1 cellular context compared by ENCODE assay signal in the genomic region with DNA sequence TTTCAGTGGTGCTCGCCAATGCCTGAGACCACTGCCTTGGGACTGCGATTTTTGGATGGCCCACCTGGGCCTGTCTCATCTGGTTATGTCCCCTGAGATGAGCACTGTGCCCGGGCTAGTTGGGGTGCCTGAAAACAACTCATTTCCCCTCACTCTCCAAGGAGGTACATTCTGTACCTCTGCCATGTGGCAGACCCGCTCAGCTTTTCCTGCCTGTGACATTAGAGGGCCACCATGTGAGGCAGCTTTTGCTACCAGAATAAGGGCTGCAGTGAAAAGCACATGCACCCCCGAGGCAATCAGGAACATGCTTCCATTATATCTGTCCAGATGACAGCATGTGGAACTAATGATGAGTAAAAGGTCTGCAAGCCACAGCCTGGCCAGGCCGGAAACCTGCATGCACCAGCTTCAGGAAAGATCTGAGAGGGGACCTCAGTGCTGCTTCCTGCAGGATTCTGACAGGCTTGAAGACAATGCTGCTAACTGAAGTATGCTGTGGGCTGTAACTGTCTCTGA.
TF ChIP-seq lines count a peak whose summit lies in the region.

No MANE protein-coding gene starts in this region.

TF ChIP-seq in HepG2, 621 proteins besides CTCF, POLR2A, EP300 and RAD21 (continued from another document and continues in another):
- TF ChIP-seq, protein P1, sequence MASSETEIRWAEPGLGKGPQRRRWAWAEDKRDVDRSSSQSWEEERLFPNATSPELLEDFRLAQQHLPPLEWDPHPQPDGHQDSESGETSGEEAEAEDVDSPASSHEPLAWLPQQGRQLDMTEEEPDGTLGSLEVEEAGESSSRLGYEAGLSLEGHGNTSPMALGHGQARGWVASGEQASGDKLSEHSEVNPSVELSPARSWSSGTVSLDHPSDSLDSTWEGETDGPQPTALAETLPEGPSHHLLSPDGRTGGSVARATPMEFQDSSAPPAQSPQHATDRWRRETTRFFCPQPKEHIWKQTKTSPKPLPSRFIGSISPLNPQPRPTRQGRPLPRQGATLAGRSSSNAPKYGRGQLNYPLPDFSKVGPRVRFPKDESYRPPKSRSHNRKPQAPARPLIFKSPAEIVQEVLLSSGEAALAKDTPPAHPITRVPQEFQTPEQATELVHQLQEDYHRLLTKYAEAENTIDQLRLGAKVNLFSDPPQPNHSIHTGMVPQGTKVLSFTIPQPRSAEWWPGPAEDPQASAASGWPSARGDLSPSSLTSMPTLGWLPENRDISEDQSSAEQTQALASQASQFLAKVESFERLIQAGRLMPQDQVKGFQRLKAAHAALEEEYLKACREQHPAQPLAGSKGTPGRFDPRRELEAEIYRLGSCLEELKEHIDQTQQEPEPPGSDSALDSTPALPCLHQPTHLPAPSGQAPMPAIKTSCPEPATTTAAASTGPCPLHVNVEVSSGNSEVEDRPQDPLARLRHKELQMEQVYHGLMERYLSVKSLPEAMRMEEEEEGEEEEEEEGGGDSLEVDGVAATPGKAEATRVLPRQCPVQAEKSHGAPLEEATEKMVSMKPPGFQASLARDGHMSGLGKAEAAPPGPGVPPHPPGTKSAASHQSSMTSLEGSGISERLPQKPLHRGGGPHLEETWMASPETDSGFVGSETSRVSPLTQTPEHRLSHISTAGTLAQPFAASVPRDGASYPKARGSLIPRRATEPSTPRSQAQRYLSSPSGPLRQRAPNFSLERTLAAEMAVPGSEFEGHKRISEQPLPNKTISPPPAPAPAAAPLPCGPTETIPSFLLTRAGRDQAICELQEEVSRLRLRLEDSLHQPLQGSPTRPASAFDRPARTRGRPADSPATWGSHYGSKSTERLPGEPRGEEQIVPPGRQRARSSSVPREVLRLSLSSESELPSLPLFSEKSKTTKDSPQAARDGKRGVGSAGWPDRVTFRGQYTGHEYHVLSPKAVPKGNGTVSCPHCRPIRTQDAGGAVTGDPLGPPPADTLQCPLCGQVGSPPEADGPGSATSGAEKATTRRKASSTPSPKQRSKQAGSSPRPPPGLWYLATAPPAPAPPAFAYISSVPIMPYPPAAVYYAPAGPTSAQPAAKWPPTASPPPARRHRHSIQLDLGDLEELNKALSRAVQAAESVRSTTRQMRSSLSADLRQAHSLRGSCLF (CRISPR knock-in tag; IDR thresholded peaks at IDR 0.05; ENCODE audit: borderline replicate concordance), result no peak
- TF ChIP-seq ZNF331 (CRISPR knock-in tag; IDR thresholded peaks at IDR 0.05), result no peak
- TF ChIP-seq, protein P2, sequence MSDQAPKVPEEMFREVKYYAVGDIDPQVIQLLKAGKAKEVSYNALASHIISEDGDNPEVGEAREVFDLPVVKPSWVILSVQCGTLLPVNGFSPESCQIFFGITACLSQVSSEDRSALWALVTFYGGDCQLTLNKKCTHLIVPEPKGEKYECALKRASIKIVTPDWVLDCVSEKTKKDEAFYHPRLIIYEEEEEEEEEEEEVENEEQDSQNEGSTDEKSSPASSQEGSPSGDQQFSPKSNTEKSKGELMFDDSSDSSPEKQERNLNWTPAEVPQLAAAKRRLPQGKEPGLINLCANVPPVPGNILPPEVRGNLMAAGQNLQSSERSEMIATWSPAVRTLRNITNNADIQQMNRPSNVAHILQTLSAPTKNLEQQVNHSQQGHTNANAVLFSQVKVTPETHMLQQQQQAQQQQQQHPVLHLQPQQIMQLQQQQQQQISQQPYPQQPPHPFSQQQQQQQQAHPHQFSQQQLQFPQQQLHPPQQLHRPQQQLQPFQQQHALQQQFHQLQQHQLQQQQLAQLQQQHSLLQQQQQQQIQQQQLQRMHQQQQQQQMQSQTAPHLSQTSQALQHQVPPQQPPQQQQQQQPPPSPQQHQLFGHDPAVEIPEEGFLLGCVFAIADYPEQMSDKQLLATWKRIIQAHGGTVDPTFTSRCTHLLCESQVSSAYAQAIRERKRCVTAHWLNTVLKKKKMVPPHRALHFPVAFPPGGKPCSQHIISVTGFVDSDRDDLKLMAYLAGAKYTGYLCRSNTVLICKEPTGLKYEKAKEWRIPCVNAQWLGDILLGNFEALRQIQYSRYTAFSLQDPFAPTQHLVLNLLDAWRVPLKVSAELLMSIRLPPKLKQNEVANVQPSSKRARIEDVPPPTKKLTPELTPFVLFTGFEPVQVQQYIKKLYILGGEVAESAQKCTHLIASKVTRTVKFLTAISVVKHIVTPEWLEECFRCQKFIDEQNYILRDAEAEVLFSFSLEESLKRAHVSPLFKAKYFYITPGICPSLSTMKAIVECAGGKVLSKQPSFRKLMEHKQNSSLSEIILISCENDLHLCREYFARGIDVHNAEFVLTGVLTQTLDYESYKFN (CRISPR knock-in tag; conservative IDR thresholded peaks at IDR 0.05), result no peak
- 0 out of 2 replicates have a peak, but pooled peaks have one; percentile 14 for TF ChIP-seq TBX2 (CRISPR knock-in tag; IDR thresholded peaks at IDR 0.05; ENCODE audit: borderline replicate concordance)
- no peak for TF ChIP-seq RBM39 (IDR thresholded peaks at IDR 0.05; ENCODE audit: low read depth, low read length, poor library complexity, severe bottlenecking)
- no peak for TF ChIP-seq TEAD2 (CRISPR knock-in tag; IDR thresholded peaks at IDR 0.05)
- TF ChIP-seq ZNF777 (CRISPR knock-in tag; IDR thresholded peaks at IDR 0.05), result no peak
- TF ChIP-seq GLI4 (CRISPR knock-in tag; IDR thresholded peaks at IDR 0.05; ENCODE audit: borderline replicate concordance), result no peak
- TF ChIP-seq, protein P3, sequence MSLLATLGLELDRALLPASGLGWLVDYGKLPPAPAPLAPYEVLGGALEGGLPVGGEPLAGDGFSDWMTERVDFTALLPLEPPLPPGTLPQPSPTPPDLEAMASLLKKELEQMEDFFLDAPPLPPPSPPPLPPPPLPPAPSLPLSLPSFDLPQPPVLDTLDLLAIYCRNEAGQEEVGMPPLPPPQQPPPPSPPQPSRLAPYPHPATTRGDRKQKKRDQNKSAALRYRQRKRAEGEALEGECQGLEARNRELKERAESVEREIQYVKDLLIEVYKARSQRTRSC (CRISPR knock-in tag; IDR thresholded peaks at IDR 0.05; ENCODE audit: low read depth), result no peak
- no peak for TF ChIP-seq ZNF253 (CRISPR knock-in tag; IDR thresholded peaks at IDR 0.05; ENCODE audit: borderline replicate concordance)
- no peak for TF ChIP-seq TOE1 (CRISPR knock-in tag; IDR thresholded peaks at IDR 0.05)
- TF ChIP-seq GTF2F1 (IDR thresholded peaks at IDR 0.05; ENCODE audit: low read length), result no peak
- TF ChIP-seq NFE2L1 (CRISPR knock-in tag; IDR thresholded peaks at IDR 0.05; ENCODE audit: borderline replicate concordance), result 0 out of 2 replicates have a peak, but pooled peaks have one; percentile 12
- no peak for TF ChIP-seq FOXJ3 (CRISPR knock-in tag; IDR thresholded peaks at IDR 0.05; ENCODE audit: borderline replicate concordance)
- TF ChIP-seq ZNF230 (CRISPR knock-in tag; IDR thresholded peaks at IDR 0.05), result no peak
- no peak for TF ChIP-seq ZNF432 (CRISPR knock-in tag; IDR thresholded peaks at IDR 0.05; ENCODE audit: borderline replicate concordance)
- TF ChIP-seq ZNF143 (CRISPR knock-in tag; IDR thresholded peaks at IDR 0.05), result no peak
- TF ChIP-seq ZNF205 (CRISPR knock-in tag; IDR thresholded peaks at IDR 0.05), result no peak
- peak; percentile 21; the same call in 1 of the 2 replicates for TF ChIP-seq ETV5 (CRISPR knock-in tag; IDR thresholded peaks at IDR 0.05; ENCODE audit: borderline replicate concordance)
- no peak for TF ChIP-seq ZNF292 (CRISPR knock-in tag; IDR thresholded peaks at IDR 0.05; ENCODE audit: borderline replicate concordance, low read depth)
- TF ChIP-seq, protein P4, sequence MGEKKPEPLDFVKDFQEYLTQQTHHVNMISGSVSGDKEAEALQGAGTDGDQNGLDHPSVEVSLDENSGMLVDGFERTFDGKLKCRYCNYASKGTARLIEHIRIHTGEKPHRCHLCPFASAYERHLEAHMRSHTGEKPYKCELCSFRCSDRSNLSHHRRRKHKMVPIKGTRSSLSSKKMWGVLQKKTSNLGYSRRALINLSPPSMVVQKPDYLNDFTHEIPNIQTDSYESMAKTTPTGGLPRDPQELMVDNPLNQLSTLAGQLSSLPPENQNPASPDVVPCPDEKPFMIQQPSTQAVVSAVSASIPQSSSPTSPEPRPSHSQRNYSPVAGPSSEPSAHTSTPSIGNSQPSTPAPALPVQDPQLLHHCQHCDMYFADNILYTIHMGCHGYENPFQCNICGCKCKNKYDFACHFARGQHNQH (CRISPR knock-in tag; IDR thresholded peaks at IDR 0.05), result no peak
- TF ChIP-seq ZNF501 (CRISPR knock-in tag; IDR thresholded peaks at IDR 0.05), result no peak
- TF ChIP-seq, protein P5, sequence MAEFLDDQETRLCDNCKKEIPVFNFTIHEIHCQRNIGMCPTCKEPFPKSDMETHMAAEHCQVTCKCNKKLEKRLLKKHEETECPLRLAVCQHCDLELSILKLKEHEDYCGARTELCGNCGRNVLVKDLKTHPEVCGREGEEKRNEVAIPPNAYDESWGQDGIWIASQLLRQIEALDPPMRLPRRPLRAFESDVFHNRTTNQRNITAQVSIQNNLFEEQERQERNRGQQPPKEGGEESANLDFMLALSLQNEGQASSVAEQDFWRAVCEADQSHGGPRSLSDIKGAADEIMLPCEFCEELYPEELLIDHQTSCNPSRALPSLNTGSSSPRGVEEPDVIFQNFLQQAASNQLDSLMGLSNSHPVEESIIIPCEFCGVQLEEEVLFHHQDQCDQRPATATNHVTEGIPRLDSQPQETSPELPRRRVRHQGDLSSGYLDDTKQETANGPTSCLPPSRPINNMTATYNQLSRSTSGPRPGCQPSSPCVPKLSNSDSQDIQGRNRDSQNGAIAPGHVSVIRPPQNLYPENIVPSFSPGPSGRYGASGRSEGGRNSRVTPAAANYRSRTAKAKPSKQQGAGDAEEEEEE (CRISPR knock-in tag; IDR thresholded peaks at IDR 0.05; ENCODE audit: borderline replicate concordance), result no peak
- TF ChIP-seq HNRNPL (IDR thresholded peaks at IDR 0.05; ENCODE audit: low read depth, low read length), result no peak
- TF ChIP-seq WIZ (CRISPR knock-in tag; IDR thresholded peaks at IDR 0.05), result no peak
- TF ChIP-seq MAFF (IDR thresholded peaks at IDR 0.05; ENCODE audit: low read depth, low read length), result no peak
- no peak for TF ChIP-seq ZNF3 (CRISPR knock-in tag; IDR thresholded peaks at IDR 0.05)
- TF ChIP-seq ZNF878 (CRISPR knock-in tag; IDR thresholded peaks at IDR 0.05), result no peak
- TF ChIP-seq CCAR2 (optimal IDR thresholded peaks at IDR 0.05; ENCODE audit: low read depth, low read length), result no peak
- TF ChIP-seq, protein P6, sequence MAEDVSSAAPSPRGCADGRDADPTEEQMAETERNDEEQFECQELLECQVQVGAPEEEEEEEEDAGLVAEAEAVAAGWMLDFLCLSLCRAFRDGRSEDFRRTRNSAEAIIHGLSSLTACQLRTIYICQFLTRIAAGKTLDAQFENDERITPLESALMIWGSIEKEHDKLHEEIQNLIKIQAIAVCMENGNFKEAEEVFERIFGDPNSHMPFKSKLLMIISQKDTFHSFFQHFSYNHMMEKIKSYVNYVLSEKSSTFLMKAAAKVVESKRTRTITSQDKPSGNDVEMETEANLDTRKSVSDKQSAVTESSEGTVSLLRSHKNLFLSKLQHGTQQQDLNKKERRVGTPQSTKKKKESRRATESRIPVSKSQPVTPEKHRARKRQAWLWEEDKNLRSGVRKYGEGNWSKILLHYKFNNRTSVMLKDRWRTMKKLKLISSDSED (CRISPR knock-in tag; IDR thresholded peaks at IDR 0.05), result no peak
- no peak for TF ChIP-seq TOPORS (CRISPR knock-in tag; IDR thresholded peaks at IDR 0.05)
- no peak for TF ChIP-seq ZNF773 (CRISPR knock-in tag; IDR thresholded peaks at IDR 0.05; ENCODE audit: borderline replicate concordance)
- TF ChIP-seq, protein P7, sequence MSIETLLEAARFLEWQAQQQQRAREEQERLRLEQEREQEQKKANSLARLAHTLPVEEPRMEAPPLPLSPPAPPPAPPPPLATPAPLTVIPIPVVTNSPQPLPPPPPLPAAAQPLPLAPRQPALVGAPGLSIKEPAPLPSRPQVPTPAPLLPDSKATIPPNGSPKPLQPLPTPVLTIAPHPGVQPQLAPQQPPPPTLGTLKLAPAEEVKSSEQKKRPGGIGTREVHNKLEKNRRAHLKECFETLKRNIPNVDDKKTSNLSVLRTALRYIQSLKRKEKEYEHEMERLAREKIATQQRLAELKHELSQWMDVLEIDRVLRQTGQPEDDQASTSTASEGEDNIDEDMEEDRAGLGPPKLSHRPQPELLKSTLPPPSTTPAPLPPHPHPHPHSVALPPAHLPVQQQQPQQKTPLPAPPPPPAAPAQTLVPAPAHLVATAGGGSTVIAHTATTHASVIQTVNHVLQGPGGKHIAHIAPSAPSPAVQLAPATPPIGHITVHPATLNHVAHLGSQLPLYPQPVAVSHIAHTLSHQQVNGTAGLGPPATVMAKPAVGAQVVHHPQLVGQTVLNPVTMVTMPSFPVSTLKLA (IDR thresholded peaks at IDR 0.05), result peak; percentile 63
- TF ChIP-seq ETV6 (CRISPR knock-in tag; conservative IDR thresholded peaks at IDR 0.05), result no peak
- 0 out of 2 replicates have a peak, but pooled peaks have one; percentile 48 for TF ChIP-seq ZNF546 (CRISPR knock-in tag; conservative IDR thresholded peaks at IDR 0.05)
- TF ChIP-seq ZSCAN9 (CRISPR knock-in tag; IDR thresholded peaks at IDR 0.05; ENCODE audit: borderline replicate concordance), result no peak
- no peak for TF ChIP-seq NFATC3 (CRISPR knock-in tag; IDR thresholded peaks at IDR 0.05)
- no peak for TF ChIP-seq ZNF138 (CRISPR knock-in tag; IDR thresholded peaks at IDR 0.05; ENCODE audit: low read depth)
- TF ChIP-seq ZNF12 (CRISPR knock-in tag; IDR thresholded peaks at IDR 0.05), result no peak
- TF ChIP-seq ZNF557 (CRISPR knock-in tag; IDR thresholded peaks at IDR 0.05), result no peak
- TF ChIP-seq, protein P8, sequence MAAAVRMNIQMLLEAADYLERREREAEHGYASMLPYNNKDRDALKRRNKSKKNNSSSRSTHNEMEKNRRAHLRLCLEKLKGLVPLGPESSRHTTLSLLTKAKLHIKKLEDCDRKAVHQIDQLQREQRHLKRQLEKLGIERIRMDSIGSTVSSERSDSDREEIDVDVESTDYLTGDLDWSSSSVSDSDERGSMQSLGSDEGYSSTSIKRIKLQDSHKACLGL (CRISPR knock-in tag; IDR thresholded peaks at IDR 0.05), result no peak; the same call in 1 of the 2 replicates
- no peak for TF ChIP-seq ZNF282 (IDR thresholded peaks at IDR 0.05; ENCODE audit: partially characterized antibody)
- TF ChIP-seq, protein P9, sequence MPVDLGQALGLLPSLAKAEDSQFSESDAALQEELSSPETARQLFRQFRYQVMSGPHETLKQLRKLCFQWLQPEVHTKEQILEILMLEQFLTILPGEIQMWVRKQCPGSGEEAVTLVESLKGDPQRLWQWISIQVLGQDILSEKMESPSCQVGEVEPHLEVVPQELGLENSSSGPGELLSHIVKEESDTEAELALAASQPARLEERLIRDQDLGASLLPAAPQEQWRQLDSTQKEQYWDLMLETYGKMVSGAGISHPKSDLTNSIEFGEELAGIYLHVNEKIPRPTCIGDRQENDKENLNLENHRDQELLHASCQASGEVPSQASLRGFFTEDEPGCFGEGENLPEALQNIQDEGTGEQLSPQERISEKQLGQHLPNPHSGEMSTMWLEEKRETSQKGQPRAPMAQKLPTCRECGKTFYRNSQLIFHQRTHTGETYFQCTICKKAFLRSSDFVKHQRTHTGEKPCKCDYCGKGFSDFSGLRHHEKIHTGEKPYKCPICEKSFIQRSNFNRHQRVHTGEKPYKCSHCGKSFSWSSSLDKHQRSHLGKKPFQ (CRISPR knock-in tag; IDR thresholded peaks at IDR 0.05; ENCODE audit: insufficient replicate concordance), result peak; percentile 51
- TF ChIP-seq ZIK1 (CRISPR knock-in tag; IDR thresholded peaks at IDR 0.05; ENCODE audit: borderline replicate concordance, low read depth), result no peak
- TF ChIP-seq PHF21A (CRISPR knock-in tag; IDR thresholded peaks at IDR 0.05), result no peak
- no peak for TF ChIP-seq FOSL2 (CRISPR knock-in tag; IDR thresholded peaks at IDR 0.05)
